16 cellular contexts compared by ENCODE assay signal in the genomic region with DNA sequence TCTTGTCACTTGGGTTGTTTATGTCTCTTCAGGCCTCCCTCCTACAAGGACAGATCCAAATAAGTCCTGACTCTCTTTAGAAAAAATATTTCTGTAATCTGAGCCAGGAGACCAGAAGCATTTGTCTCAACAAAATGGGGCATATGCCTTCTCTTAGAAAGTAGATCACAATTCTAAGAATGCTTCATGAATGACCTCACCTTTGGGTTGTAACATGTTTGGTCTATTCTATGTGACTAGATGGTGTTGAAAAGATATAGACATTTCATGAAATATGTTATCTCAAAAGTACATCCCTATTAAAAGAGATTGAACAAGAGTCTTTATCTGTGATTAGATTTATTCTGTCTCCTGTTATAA.
A peak's percentile ranks its signal among the peaks of the same experiment; 100 is the strongest.
DNase-seq lines count a peak whose midpoint lies in the region; ATAC-seq, FAIRE-seq and TF ChIP-seq lines count a peak whose summit lies in the region.
"Had no signal": no experiment of that assay in that cellular context is flagged by ENCODE, and none has a peak within 500 bp of the region (broad histone marks: within the 10 kb centered on the region; RNA-seq: fewer than 3 reads in every experiment).

No MANE protein-coding gene starts in this region.

- no peaks in the 10 kb centered on the region for H3K4me1 ChIP-seq in A549
- H3K4me1 ChIP-seq in keratinocyte (ENCODE audit: control insufficient read depth, extremely low read depth, insufficient read depth, low read length), result peaks cover 32% of the 10 kb centered on the region
- H3K4me1 ChIP-seq: HAP-1 had no signal

- H3K9me3 ChIP-seq in A549 (no peaks in the 10 kb centered on the region), keratinocyte (ENCODE audit: control insufficient read depth, low read depth, low read length) (no peaks in the 10 kb centered on the region)
- H3K9me3 ChIP-seq: HAP-1 had no signal

- FAIRE-seq in A549 (lab: Jason Lieb, UNC) (no peak), bronchial epithelial cell (lab: Jason Lieb, UNC) (no peak), keratinocyte (lab: Jason Lieb, UNC) (no peak), H54 (lab: Jason Lieb, UNC) (no peak)
- FAIRE-seq: K562 had no signal

- no peak for TF ChIP-seq EP300 in A549 (IDR thresholded peaks at IDR 0.05)

- H3K9me1 ChIP-seq in keratinocyte (ENCODE audit: control insufficient read depth, extremely low read depth, insufficient read depth, low read length), result no peaks in the 10 kb centered on the region

- DNase-seq in A549 (ENCODE audit: low read depth in 1 of 2, low spot score in 1 of 2) (no peak), M059J (ENCODE audit: low read depth) (peak; percentile 49), bronchial epithelial cell (ENCODE audit: low read depth) (peak; percentile 88), keratinocyte (ENCODE audit: low read depth, low spot score) (no peak), HK-2 (ENCODE audit: unreplicated experiment) (no peak), DMS53 treated with DMSO at 0.1 percent for 48 hours (lab: John Stamatoyannopoulos, UW; ENCODE audit: unreplicated experiment) (no peak), H54 (ENCODE audit: insufficient read length, low spot score) (no peak)
- no peak for DNase-seq in stimulated activated CD4-positive, alpha-beta T cell treated with anti-CD3 and anti-CD28 coated beads, Interleukin-4, amount 100 ng/mL, for 24 hours
- DNase-seq: DMS 273 treated with DMSO at 0.1 percent for 48 hours, MV-4-11, NCI-H1417, NCI-H1930, SHP77 treated with DMSO at 0.1 percent for 48 hours had no signal

- no peaks in the 10 kb centered on the region for H4K20me1 ChIP-seq in keratinocyte (ENCODE audit: control insufficient read depth, extremely low read depth, insufficient read depth, low read length)

- H2AFZ ChIP-seq in keratinocyte (ENCODE audit: control insufficient read depth, low read length), result no peak overlapping the region

- POLR2A ChIA-PET in A549 (lab: Yijun Ruan, JAX), result no interaction called here

- no peak for TF ChIP-seq POLR2A in A549 (IDR thresholded peaks at IDR 0.05; ENCODE audit: low read length)
- no peak for TF ChIP-seq POLR2A in H54 (IDR thresholded peaks at IDR 0.05; ENCODE audit: low read depth, low read length)

- H3K36me3 ChIP-seq in bronchial epithelial cell (ENCODE audit: control insufficient read depth, insufficient read depth, low read length), result no peaks in the 10 kb centered on the region
- no peaks in the 10 kb centered on the region for H3K36me3 ChIP-seq in keratinocyte (ENCODE audit: control insufficient read depth in 2 of 2, extremely low read depth in 1 of 2, insufficient read depth in 2 of 2, low read length in 2 of 2)
- H3K36me3 ChIP-seq: HAP-1 had no signal

- H3K27me3 ChIP-seq in bronchial epithelial cell (ENCODE audit: control insufficient read depth, insufficient read depth, low read length) (no peaks in the 10 kb centered on the region), keratinocyte (ENCODE audit: control insufficient read depth, extremely low read depth, insufficient read depth, low read length) (no peaks in the 10 kb centered on the region)

- CTCF ChIA-PET in A549 (lab: Yijun Ruan, JAX), result no interaction called here

- TF ChIP-seq CTCF in A549 (IDR thresholded peaks at IDR 0.05) (no peak), bronchial epithelial cell (IDR thresholded peaks at IDR 0.05; ENCODE audit: insufficient read depth, low read length, severe bottlenecking) (no peak), keratinocyte (optimal IDR thresholded peaks at IDR 0.05 in 1 of 3, IDR thresholded peaks at IDR 0.05 in 1 of 3, conservative IDR thresholded peaks at IDR 0.05 in 1 of 3; ENCODE audit: extremely low read depth in 1 of 3, insufficient read depth in 2 of 3, low read length in 3 of 3) (no peak)

- no peak for ATAC-seq in A549
- ATAC-seq: K562 had no signal

- no peaks in the 10 kb centered on the region for H3K79me2 ChIP-seq in keratinocyte (ENCODE audit: control insufficient read depth, insufficient read depth, low read length)

- TF ChIP-seq RAD21 in A549 (conservative IDR thresholded peaks at IDR 0.05 in 1 of 2, IDR thresholded peaks at IDR 0.05 in 1 of 2), result no peak

- H3K4me3 ChIP-seq in A549, result no peak overlapping the region
- no peak overlapping the region for H3K4me3 ChIP-seq in bronchial epithelial cell (ENCODE audit: low read depth, low read length)
- H3K4me3 ChIP-seq in keratinocyte (ENCODE audit: control insufficient read depth in 2 of 3, extremely low read depth in 1 of 3, insufficient read depth in 2 of 3, low read depth in 1 of 3, low read length in 3 of 3), result no peak overlapping the region
- H3K4me3 ChIP-seq: HAP-1, K562 had no signal

- H3K9ac ChIP-seq in keratinocyte (ENCODE audit: control insufficient read depth, extremely low read depth, insufficient read depth, low read length), result no peak overlapping the region

- dilution Hi-C loops in keratinocyte (cut with MboI; ENCODE audit: extremely low pct_ligation_motif_present, low sequenced_read_pairs), result no loop called here

- H3K27ac ChIP-seq in A549 (no peak overlapping the region), keratinocyte (ENCODE audit: control insufficient read depth, insufficient read depth, low read length) (peak overlapping the region; percentile 65)
- H3K27ac ChIP-seq: C4-2B had no signal

- H3K4me2 ChIP-seq in A549 (0 out of 3 replicates have a peak overlapping the region, but pooled peaks have one; percentile 35), keratinocyte (ENCODE audit: control insufficient read depth, extremely low read depth, insufficient read depth, low read depth, low read length) (peak overlapping the region; percentile 41)

TF ChIP-seq in A549, 52 proteins besides CTCF, POLR2A, EP300 and RAD21:
- TF ChIP-seq MAX (IDR thresholded peaks at IDR 0.05), result no peak
- no peak for TF ChIP-seq HOXB13 (CRISPR knock-in tag; IDR thresholded peaks at IDR 0.05; ENCODE audit: low read depth)
- TF ChIP-seq MAFK (IDR thresholded peaks at IDR 0.05; ENCODE audit: partially characterized antibody), result no peak
- TF ChIP-seq ZC3H11A (IDR thresholded peaks at IDR 0.05), result no peak
- no peak for TF ChIP-seq REST (IDR thresholded peaks at IDR 0.05)
- TF ChIP-seq JUN (IDR thresholded peaks at IDR 0.05), result no peak
- TF ChIP-seq HEYL (CRISPR knock-in tag; IDR thresholded peaks at IDR 0.05), result no peak
- TF ChIP-seq RCOR1 (IDR thresholded peaks at IDR 0.05; ENCODE audit: low read depth, low read length), result no peak
- TF ChIP-seq ZSCAN20 (CRISPR knock-in tag; IDR thresholded peaks at IDR 0.05), result no peak
- TF ChIP-seq TP53 (CRISPR knock-in tag; IDR thresholded peaks at IDR 0.05), result no peak
- TF ChIP-seq FOXS1 (CRISPR knock-in tag; IDR thresholded peaks at IDR 0.05), result no peak
- no peak for TF ChIP-seq ZFP36 (IDR thresholded peaks at IDR 0.05; ENCODE audit: borderline replicate concordance, partially characterized antibody)
- TF ChIP-seq MYC (IDR thresholded peaks at IDR 0.05; ENCODE audit: borderline replicate concordance, low read length), result no peak
- no peak for TF ChIP-seq PBX3 (IDR thresholded peaks at IDR 0.05)
- TF ChIP-seq KDM1A (IDR thresholded peaks at IDR 0.05; ENCODE audit: low read depth), result no peak
- TF ChIP-seq CHD2 (IDR thresholded peaks at IDR 0.05; ENCODE audit: low read length, partially characterized antibody), result no peak

Comparison
In these comparisons a context has a peak if more than half of its experiments do, and no peak if none do; other contexts are left out.
1. DNase-seq: peak in M059J (single experiment) and bronchial epithelial cell (single experiment); none in A549 (0 of 2), keratinocyte (single experiment), HK-2 (single experiment), DMS53 treated with DMSO at 0.1 percent for 48 hours (single experiment), H54 (single experiment) and stimulated activated CD4-positive, alpha-beta T cell treated with anti-CD3 and anti-CD28 coated beads, Interleukin-4, amount 100 ng/mL, for 24 hours (single experiment).